16 cellular contexts compared by ENCODE assay signal in genomic region chr18:59959606-59960005, GRCh38. TPM values are rescaled to one million over a fixed set of nuclear protein-coding genes. Genes with fewer than 3 reads are reported as not detected.
DNase-seq lines count a peak whose midpoint lies in the region; ATAC-seq and TF ChIP-seq lines count a peak whose summit lies in the region.
"Had no signal": no experiment of that assay in that cellular context is flagged by ENCODE, and none has a peak within 500 bp of the region (broad histone marks: within the 10 kb centered on the region; RNA-seq: fewer than 3 reads in every experiment).

No MANE protein-coding gene starts in this region.

- H3K4me3 ChIP-seq in KMS-11 (IDR thresholded peaks at IDR 0.05; ENCODE audit: insufficient read depth, low read depth, low read length) (no peak overlapping the region), PC-9 (no peak overlapping the region), mammary epithelial cell (replicated peaks in 1 of 3; ENCODE audit: insufficient read depth in 1 of 3, low read depth in 2 of 3, low read length in 3 of 3) (no peak overlapping the region)

- H3K79me2 ChIP-seq in KMS-11 (ENCODE audit: insufficient read depth, low read depth) = no peaks in the 10 kb centered on the region
- no peaks in the 10 kb centered on the region for H3K79me2 ChIP-seq in PC-9 (ENCODE audit: low read depth)
- no peaks in the 10 kb centered on the region for H3K79me2 ChIP-seq in mammary epithelial cell (ENCODE audit: insufficient read depth, low read length)

- TF ChIP-seq CTCF in KMS-11 (conservative IDR thresholded peaks at IDR 0.05; ENCODE audit: low read depth, low read length) = no peak
- TF ChIP-seq CTCF in PC-9 (conservative IDR thresholded peaks at IDR 0.05) = no peak
- TF ChIP-seq CTCF in mammary epithelial cell (conservative IDR thresholded peaks at IDR 0.05 in 1 of 2, IDR thresholded peaks at IDR 0.05 in 1 of 2; ENCODE audit: extremely low read depth in 1 of 2, insufficient read depth in 1 of 2, low read depth in 1 of 2, low read length in 2 of 2) = no peak

- H3K4me1 Mint-ChIP-seq in stimulated activated memory B cell treated with anti-CD40 and anti-IgM and Interleukin-4, amounts not matched to agents 10 μg/mL and 1 μg/mL and 100 μg/mL, for 72 hours = peaks cover 45% of the 10 kb centered on the region
- H3K4me1 Mint-ChIP-seq: CD14-positive monocyte had no signal

- no peak for ATAC-seq in stimulated activated memory B cell treated with anti-CD40 and anti-IgM and Interleukin-4, amounts not matched to agents 10 μg/mL and 1 μg/mL and 100 μg/mL, for 72 hours

- no peaks in the 10 kb centered on the region for H3K27me3 ChIP-seq in KMS-11 (ENCODE audit: insufficient read depth, low read depth)
- no peaks in the 10 kb centered on the region for H3K27me3 ChIP-seq in PC-9 (ENCODE audit: insufficient read depth, low read depth)
- no peaks in the 10 kb centered on the region for H3K27me3 ChIP-seq in mammary epithelial cell (ENCODE audit: insufficient read depth, low read length)

- H4K20me1 ChIP-seq in KMS-11 (ENCODE audit: insufficient read depth) (no peaks in the 10 kb centered on the region), PC-9 (ENCODE audit: insufficient read depth) (no peaks in the 10 kb centered on the region), mammary epithelial cell (ENCODE audit: insufficient read depth, low read length) (no peaks in the 10 kb centered on the region)

- dilution Hi-C loops in mammary epithelial cell (cut with HindIII; ENCODE audit: low sequenced_read_pairs) = no loop called here

- POLR2A ChIA-PET in PC-9 (lab: Charles Lee; ENCODE audit: unreplicated experiment) = interaction anchor here (0.7 kb wide), 1 partner anchor 124 kb away, joined by 8 read pairs; no protein-coding TSS in a partner anchor

- peak overlapping the region; percentile 25 for H3K4me2 ChIP-seq in KMS-11
- H3K4me2 ChIP-seq in PC-9 = 0 out of 2 replicates have a peak overlapping the region, but pooled peaks have one; percentile 23
- H3K4me2 ChIP-seq in mammary epithelial cell (ENCODE audit: insufficient read depth, low read depth, low read length) = no peak overlapping the region

- intact Hi-C loops in PC-9 (cut with micrococcal nuclease; ENCODE audit: unreplicated experiment) = no loop called here
- intact Hi-C loops in mammary epithelial cell (cut with micrococcal nuclease) = no loop called here

- H3K27ac ChIP-seq in KMS-11 = no peak overlapping the region; the same call in 1 of the 2 replicates
- no peak overlapping the region for H3K27ac ChIP-seq in PC-9
- H3K27ac ChIP-seq in mammary epithelial cell (ENCODE audit: insufficient read depth, low read depth, low read length) = no peak overlapping the region
- H3K27ac ChIP-seq: 22Rv1 had no signal

- peak overlapping the region; percentile 83 for H3K27ac Mint-ChIP-seq in stimulated activated memory B cell treated with anti-CD40 and anti-IgM and Interleukin-4, amounts not matched to agents 10 μg/mL and 1 μg/mL and 100 μg/mL, for 72 hours
- H3K27ac Mint-ChIP-seq: CD14-positive monocyte had no signal

- H3K36me3 ChIP-seq in KMS-11 (ENCODE audit: insufficient read depth) (no peaks in the 10 kb centered on the region), PC-9 (ENCODE audit: low read depth) (no peaks in the 10 kb centered on the region), mammary epithelial cell (ENCODE audit: insufficient read depth, low read length) (no peaks in the 10 kb centered on the region)

- no peak overlapping the region for H3K4me3 Mint-ChIP-seq in stimulated activated memory B cell treated with anti-CD40 and anti-IgM and Interleukin-4, amounts not matched to agents 10 μg/mL and 1 μg/mL and 100 μg/mL, for 72 hours
- H3K4me3 Mint-ChIP-seq: CD14-positive monocyte had no signal

- H3K9me3 ChIP-seq in PC-9 (ENCODE audit: insufficient read depth, low read depth) = no peaks in the 10 kb centered on the region
- H3K9me3 ChIP-seq in mammary epithelial cell (replicated peaks; ENCODE audit: insufficient read depth, low read length) = no peaks in the 10 kb centered on the region

- BruUV-seq in PC-9 (replicated peaks; lab: Mats Ljungman, UMichigan) (no TSS peak), mammary epithelial cell (replicated peaks; lab: Mats Ljungman, UMichigan) (no TSS peak)

- no peaks in the 10 kb centered on the region for H3K36me3 Mint-ChIP-seq in stimulated activated memory B cell treated with anti-CD40 and anti-IgM and Interleukin-4, amounts not matched to agents 10 μg/mL and 1 μg/mL and 100 μg/mL, for 72 hours
- H3K36me3 Mint-ChIP-seq: CD14-positive monocyte had no signal

- no peaks in the 10 kb centered on the region for H3K9me2 ChIP-seq in PC-9 (ENCODE audit: insufficient read depth)

- CTCF ChIA-PET in PC-9 (lab: Charles Lee) = no interaction called here
- CTCF ChIA-PET in mammary epithelial cell (lab: Charles Lee; ENCODE audit: low non-redundant PET) = interaction anchor here (1.2 kb wide), 1 partner anchor 28 kb away, joined by 5 read pairs; no protein-coding TSS in a partner anchor

- peaks cover 23% of the 10 kb centered on the region for H3F3A ChIP-seq in PC-9 (ENCODE audit: insufficient read depth, low read depth)

- DNase-seq in NCI-H2171 treated with DMSO at 0.1 percent for 48 hours (lab: John Stamatoyannopoulos, UW) = peak; percentile 34
- no peak for DNase-seq in NCI-H2171 (lab: John Stamatoyannopoulos, UW)
- no peak for DNase-seq in PC-9
- no peak for DNase-seq in NOMO-1 (lab: John Stamatoyannopoulos, UW; ENCODE audit: unreplicated experiment in 2 of 2)
- DNase-seq in mammary epithelial cell = no peak
- no peak for DNase-seq in stimulated activated CD4-positive, alpha-beta T cell treated with anti-CD3 and anti-CD28 coated beads, Interleukin-4, amount 100 ng/mL, for 1 hour
- DNase-seq: COR-L47, NCI-H1092, NCI-H1694 treated with DMSO at 0.1 percent for 48 hours, NCI-H446 treated with DMSO at 0.1 percent for 48 hours, NCI-H774, RPMI8226 had no signal

- 100% methylated on average over 2 of the region's 2 CpGs for WGBS in mammary epithelial cell (ENCODE audit: low coverage, missing lambda C conversion rate)

- no peaks in the 10 kb centered on the region for H3K27me3 Mint-ChIP-seq in stimulated activated memory B cell treated with anti-CD40 and anti-IgM and Interleukin-4, amounts not matched to agents 10 μg/mL and 1 μg/mL and 100 μg/mL, for 72 hours

- H3K9me3 Mint-ChIP-seq in stimulated activated memory B cell treated with anti-CD40 and anti-IgM and Interleukin-4, amounts not matched to agents 10 μg/mL and 1 μg/mL and 100 μg/mL, for 72 hours = peaks cover 2% of the 10 kb centered on the region
- H3K9me3 Mint-ChIP-seq: CD14-positive monocyte had no signal

- H2AFZ ChIP-seq in KMS-11 (ENCODE audit: low read depth) (no peak overlapping the region), PC-9 (no peak overlapping the region), mammary epithelial cell (ENCODE audit: low read depth, low read length) (no peak overlapping the region)

- H3K9ac ChIP-seq in KMS-11 = no peak overlapping the region
- no peak overlapping the region for H3K9ac ChIP-seq in mammary epithelial cell (ENCODE audit: insufficient read depth, low read length)

- H3K4me1 ChIP-seq in KMS-11 (ENCODE audit: low read depth, poor library complexity, severe bottlenecking) (peaks cover 61% of the 10 kb centered on the region), PC-9 (replicated peaks; ENCODE audit: insufficient read depth) (peaks cover 42% of the 10 kb centered on the region), mammary epithelial cell (ENCODE audit: insufficient read depth, low read length) (peaks cover 40% of the 10 kb centered on the region)

- in situ Hi-C loops in mammary epithelial cell (cut with MboI; ENCODE audit: low sequenced_read_pairs in 2 of 2) = loop anchor here in 1 of 2 donors (10.0 kb wide), 2 partner anchors 55 to 115 kb away; no protein-coding TSS in a partner anchor

RNA-seq across cellular contexts. Expression of gene PMAIP1, which starts 59.8 kb away (rescaled TPM):
- total RNA-seq in PC-9 (2021) = 16.5 and 17.0 TPM in 2 replicates
- 10 to 100 TPM; 17.8 to 34.3 TPM for total RNA-seq in mammary epithelial cell
- polyA plus RNA-seq in mammary epithelial cell = 14.4 TPM
- 4.2 TPM for polyA minus RNA-seq in mammary epithelial cell
